Comparison of ENCODE assay signal across 8 cellular contexts in genomic region chr11:122628691-122629555, GRCh38. TPM values are rescaled to one million over a fixed set of nuclear protein-coding genes. Genes with fewer than 3 reads are reported as not detected.
DNase-seq lines count a peak whose midpoint lies in the region; ATAC-seq, FAIRE-seq and TF ChIP-seq lines count a peak whose summit lies in the region.

No MANE protein-coding gene starts in this region.

- no peaks in the 10 kb centered on the region for H3K36me3 ChIP-seq in mucosa of descending colon (ENCODE audit: low read depth)

- no peak overlapping the region for H3K27ac Mint-ChIP-seq in activated CD8-positive, alpha-beta memory T cell treated with anti-CD3 and anti-CD28 coated beads, Interleukin-2, amount 10 ng/mL, durations not matched to agents 7 days and 5 days

- H3K4me1 ChIP-seq in mucosa of descending colon (ENCODE audit: low read depth): no peaks in the 10 kb centered on the region

- no peak overlapping the region for H3K4me3 ChIP-seq in mucosa of descending colon

- peak; percentile 76 for FAIRE-seq in endometrium (lab: Jason Lieb, UNC)

- CTCF ChIA-PET in activated CD8-positive, alpha-beta memory T cell treated with anti-CD3 and anti-CD28 coated beads, Interleukin-2, amount 10 ng/mL, durations not matched to agents 7 days and 5 days (lab: Charles Lee): interaction anchor here (0.6 to 8.8 kb wide), 37 partner anchors 8 to 394 kb away, joined by 3 to 153 read pairs (median 4); partner anchors contain the start of gene UBASH3B

- peak; percentile 59 for ATAC-seq in HG03108 (IDR thresholded peaks at IDR 0.05; ENCODE audit: unreplicated experiment)
- ATAC-seq in activated CD8-positive, alpha-beta memory T cell treated with anti-CD3 and anti-CD28 coated beads, Interleukin-2, amount 10 ng/mL, durations not matched to agents 7 days and 5 days: peak; percentile 88
- ATAC-seq in mucosa of descending colon: peak; percentile 75
- no peak for ATAC-seq in HG02623 (IDR thresholded peaks at IDR 0.05; ENCODE audit: unreplicated experiment)

- H3K9me3 Mint-ChIP-seq in activated CD8-positive, alpha-beta memory T cell treated with anti-CD3 and anti-CD28 coated beads, Interleukin-2, amount 10 ng/mL, durations not matched to agents 7 days and 5 days (ENCODE audit: low read depth): no peaks in the 10 kb centered on the region

- peaks cover 15% of the 10 kb centered on the region for H3K4me1 Mint-ChIP-seq in activated CD8-positive, alpha-beta memory T cell treated with anti-CD3 and anti-CD28 coated beads, Interleukin-2, amount 10 ng/mL, durations not matched to agents 7 days and 5 days

- intact Hi-C loops in mucosa of descending colon (cut with DNase I, micrococcal nuclease): loop anchor here (2.0 to 10.0 kb wide), 3 partner anchors 152 to 226 kb away; no protein-coding TSS in a partner anchor

- no peak overlapping the region for H3K4me3 Mint-ChIP-seq in activated CD8-positive, alpha-beta memory T cell treated with anti-CD3 and anti-CD28 coated beads, Interleukin-2, amount 10 ng/mL, durations not matched to agents 7 days and 5 days

- no peaks in the 10 kb centered on the region for H3K36me3 Mint-ChIP-seq in activated CD8-positive, alpha-beta memory T cell treated with anti-CD3 and anti-CD28 coated beads, Interleukin-2, amount 10 ng/mL, durations not matched to agents 7 days and 5 days

- H3K27me3 Mint-ChIP-seq in activated CD8-positive, alpha-beta memory T cell treated with anti-CD3 and anti-CD28 coated beads, Interleukin-2, amount 10 ng/mL, durations not matched to agents 7 days and 5 days: peaks cover 7% of the 10 kb centered on the region

- peak; percentile 83 for DNase-seq in EL
- DNase-seq in NOMO-1 (lab: John Stamatoyannopoulos, UW; ENCODE audit: unreplicated experiment in 2 of 2): peak; percentile 78 to 87
- peak; percentile 81 for DNase-seq in activated CD8-positive, alpha-beta memory T cell treated with anti-CD3 and anti-CD28 coated beads, Interleukin-2, amount 10 ng/mL, durations not matched to agents 7 days and 5 days
- DNase-seq in mucosa of descending colon: peak in 2 of 3 donors; percentile 73 to 74
- peak; percentile 38 to 52 for DNase-seq in stimulated activated CD8-positive, alpha-beta memory T cell treated with anti-CD3 and anti-CD28 coated beads, Interleukin-7, amount 100 ng/mL, for 1 hour (ENCODE audit: low read depth in 2 of 2)

- no peaks in the 10 kb centered on the region for H3K9me3 ChIP-seq in mucosa of descending colon

- TF ChIP-seq CTCF in mucosa of descending colon (IDR thresholded peaks at IDR 0.05): peak; percentile 71

RNA-seq across cellular contexts. Expression of gene UBASH3B, which starts 26.6 kb away (rescaled TPM):
- 100 to 1,000 TPM in 1 of 2 experiments, 10 to 100 TPM in 1; 67.3 to 108 TPM for total RNA-seq in activated CD8-positive, alpha-beta memory T cell treated with anti-CD3 and anti-CD28 coated beads, Interleukin-2, amount 10 ng/mL, durations not matched to agents 7 days and 5 days
- total RNA-seq in mucosa of descending colon: 1 to 10 TPM; 3.5 to 5.9 (median 3.9) TPM

Comparison
In these comparisons a context has a peak if more than half of its experiments do, and no peak if none do; other contexts are left out.
1. RNA of gene UBASH3B, which starts 26.6 kb away (total RNA-seq): 67.3 to 108 TPM in activated CD8-positive, alpha-beta memory T cell treated with anti-CD3 and anti-CD28 coated beads, Interleukin-2, amount 10 ng/mL, durations not matched to agents 7 days and 5 days; 3.5 to 5.9 TPM in mucosa of descending colon; every median in the first group is over 4 times any median in the second.
2. Peak in every context shown above with its lines, with median percentiles within 50 percentile points of each other: DNase-seq.